ENCODE assay signal across 7 cellular contexts in genomic region chr4:89184407-89184806, GRCh38.
"Had no signal": no experiment of that assay in that cellular context is flagged by ENCODE, and none has a peak within 500 bp of the region (broad histone marks: within the 10 kb centered on the region; RNA-seq: fewer than 3 reads in every experiment).

No MANE protein-coding gene starts in this region.

- H3K27ac Mint-ChIP-seq: H9, IgD-negative memory B cell had no signal

- DNase-seq: GM23248, H9, HCEC 1CT, KBM-7 had no signal

- H3K4me3 ChIP-seq: GM23248 had no signal

- H3K4me3 Mint-ChIP-seq: H9, IgD-negative memory B cell had no signal

- H3K36me3 Mint-ChIP-seq: IgD-negative memory B cell had no signal

- H3K9ac ChIP-seq: GM23248 had no signal

- H3K27ac ChIP-seq: GM23248, HL-60 had no signal

- ATAC-seq: HepG2 had no signal

- H3K9me3 Mint-ChIP-seq: H9 had no signal

- H3K4me1 Mint-ChIP-seq: IgD-negative memory B cell had no signal
